16 cellular contexts compared by ENCODE assay signal in the genomic region with DNA sequence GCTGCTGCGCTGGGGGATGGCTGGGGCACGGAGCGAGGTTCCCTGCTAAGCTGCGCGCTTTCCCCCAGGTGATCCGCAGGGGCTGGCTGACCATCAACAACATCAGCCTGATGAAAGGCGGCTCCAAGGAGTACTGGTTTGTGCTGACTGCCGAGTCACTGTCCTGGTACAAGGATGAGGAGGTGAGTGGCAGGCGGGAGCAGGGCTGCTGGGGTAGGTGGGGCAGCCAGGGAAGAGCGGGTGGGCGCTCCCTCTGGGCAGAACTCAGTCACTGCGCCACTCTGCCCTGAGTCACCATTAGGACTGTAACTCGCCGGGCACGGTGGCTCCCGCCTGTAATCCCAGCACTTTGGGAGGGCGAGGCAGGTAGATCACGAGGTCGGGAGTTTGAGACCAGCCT. TPM values are rescaled to one million over a fixed set of nuclear protein-coding genes. Genes with fewer than 3 reads are reported as not detected.
A peak's percentile ranks its signal among the peaks of the same experiment; 100 is the strongest.
DNase-seq lines count a peak whose midpoint lies in the region; ATAC-seq, FAIRE-seq and TF ChIP-seq lines count a peak whose summit lies in the region.
"Had no signal": no experiment of that assay in that cellular context is flagged by ENCODE, and none has a peak within 500 bp of the region (broad histone marks: within the 10 kb centered on the region; RNA-seq: fewer than 3 reads in every experiment).

No MANE protein-coding gene starts in this region.

- DNase-seq in HepG2 (ENCODE audit: low spot score) (no peak), right lobe of liver (no peak), UCSD-AML1 (lab: John Stamatoyannopoulos, UW; ENCODE audit: unreplicated experiment) (peak; percentile 32), immature natural killer cell (no peak), kidney tubule cell (ENCODE audit: low spot score) (no peak), NAMALWA (ENCODE audit: low spot score) (no peak), NCI-H526 (lab: John Stamatoyannopoulos, UW) (no peak)
- DNase-seq: BE2C; central memory CD4-positive, alpha-beta T cell; mammary epithelial cell had no signal

- FAIRE-seq in HepG2 (lab: Jason Lieb, UNC), result no peak

- H3K27ac ChIP-seq in HepG2 (ENCODE audit: extremely low read length, insufficient read depth, low read length), result peak overlapping the region; percentile 7
- no peak overlapping the region for H3K27ac ChIP-seq in right lobe of liver

- H3K9me3 ChIP-seq in HepG2 (ENCODE audit: low read length), result no peaks in the 10 kb centered on the region
- H3K9me3 ChIP-seq in right lobe of liver, result no peaks in the 10 kb centered on the region
- H3K9me3 ChIP-seq: BE2C, gastroesophageal sphincter, right atrium auricular region had no signal

- H3K79me2 ChIP-seq in HepG2 (ENCODE audit: insufficient read depth, low read length), result no peaks in the 10 kb centered on the region

- peaks cover 50 to 73% of the 10 kb centered on the region in 2 donors for H3K4me1 Mint-ChIP-seq in immature natural killer cell

- intact Hi-C loops in HepG2 (cut with micrococcal nuclease; ENCODE audit: unreplicated experiment), result loop anchor here (5.0 kb wide), 1 partner anchor 45 kb away; no protein-coding TSS in a partner anchor
- intact Hi-C loops in right lobe of liver (cut with DNase I), result no loop called here

- TF ChIP-seq CTCF in HepG2 (CRISPR knock-in tag; IDR thresholded peaks at IDR 0.05) (no peak), right lobe of liver (IDR thresholded peaks at IDR 0.05) (no peak)

- H3K27me3 Mint-ChIP-seq in immature natural killer cell (ENCODE audit: low read depth in 3 of 3), result peaks cover 4 to 13% (median 12%) of the 10 kb centered on the region in 3 donors
- H3K27me3 Mint-ChIP-seq: activated naive CD8-positive, alpha-beta T cell; type B pancreatic cell had no signal

- TF ChIP-seq EP300 in HepG2 (IDR thresholded peaks at IDR 0.05; ENCODE audit: low read depth in 2 of 2, low read length in 2 of 2), result no peak
- TF ChIP-seq EP300 in HepG2 (CRISPR knock-in tag; IDR thresholded peaks at IDR 0.05; ENCODE audit: borderline replicate concordance), result no peak

- no peak overlapping the region for H3K4me3 Mint-ChIP-seq in immature natural killer cell
- H3K4me3 Mint-ChIP-seq: activated naive CD8-positive, alpha-beta T cell; type B pancreatic cell had no signal

- peak overlapping the region; percentile 23 to 97 (median 94) for H3K27ac Mint-ChIP-seq in immature natural killer cell
- H3K27ac Mint-ChIP-seq: type B pancreatic cell had no signal

- POLR2A ChIA-PET in HepG2 (lab: Yijun Ruan, JAX), result interaction anchor here (1.1 to 1.4 kb wide), 2 partner anchors 24 to 95 kb away, joined by 3 to 5 read pairs; a partner anchor contains a TSS

- no TSS peak for BruUV-seq in HepG2 (replicated peaks; lab: Mats Ljungman, UMichigan)

- no peak overlapping the region for H3K9ac ChIP-seq in HepG2 (ENCODE audit: insufficient read depth, low read depth, low read length)

- TF ChIP-seq POLR2A in HepG2 (IDR thresholded peaks at IDR 0.05; ENCODE audit: insufficient read depth in 1 of 2, low read depth in 2 of 2, low read length in 2 of 2) (no peak), right lobe of liver (IDR thresholded peaks at IDR 0.05) (no peak)

- H3K36me3 ChIP-seq in HepG2 (replicated peaks in 1 of 2; ENCODE audit: control insufficient read depth in 1 of 2, insufficient read depth in 2 of 2, low read length in 2 of 2), result peaks cover 6 to 48% of the 10 kb centered on the region in 2 experiments; a peak in 4 of 5 replicates
- H3K36me3 ChIP-seq in right lobe of liver, result peaks cover 0 to 34% (median 0%) of the 10 kb centered on the region in 4 donors

- no peak overlapping the region for H3K4me3 ChIP-seq in HepG2 (replicated peaks in 1 of 3; ENCODE audit: insufficient read depth in 1 of 3, low read depth in 2 of 3, low read length in 3 of 3)
- H3K4me3 ChIP-seq in right lobe of liver, result no peak overlapping the region
- H3K4me3 ChIP-seq: gastroesophageal sphincter, right atrium auricular region had no signal

- H4K20me1 ChIP-seq in HepG2 (ENCODE audit: insufficient read depth, low read length), result no peaks in the 10 kb centered on the region

- H3K9me3 Mint-ChIP-seq in immature natural killer cell, result peaks cover 0 to 2% (median 0%) of the 10 kb centered on the region in 6 donors

- in situ Hi-C loops in HepG2 (cut with HindIII; ENCODE audit: extremely low pct_ligation_motif_present, low pct_unique_long_range_greater_than_20kb), result no loop called here

- ATAC-seq in HepG2 (no peak), right lobe of liver (no peak), HG03135 (IDR thresholded peaks at IDR 0.05; ENCODE audit: unreplicated experiment) (no peak)

- H3K27me3 ChIP-seq in HepG2 (ENCODE audit: control insufficient read depth in 1 of 2, insufficient read depth in 2 of 2, low read length in 2 of 2) (no peaks in the 10 kb centered on the region), right lobe of liver (no peaks in the 10 kb centered on the region)
- H3K27me3 ChIP-seq: BE2C, gastroesophageal sphincter, right atrium auricular region had no signal

- no peak for TF ChIP-seq RAD21 in HepG2 (CRISPR knock-in tag; IDR thresholded peaks at IDR 0.05)

- peaks cover 16 to 25% (median 23%) of the 10 kb centered on the region in 3 donors for H3K36me3 Mint-ChIP-seq in immature natural killer cell

- H3K4me2 ChIP-seq in HepG2 (ENCODE audit: low read depth, low read length), result no peak overlapping the region

- WGBS in HepG2 (ENCODE audit: low lambda C conversion rate), result 96% methylated on average over 19 of the region's 19 CpGs
- WGBS in right lobe of liver (ENCODE audit: insufficient coverage, low coverage, low lambda C conversion rate, missing lambda C conversion rate), result no CpG with 5 or more reads among the region's 19 CpGs

- H2AFZ ChIP-seq in HepG2 (ENCODE audit: low read length), result no peak overlapping the region

- CTCF ChIA-PET in HepG2 (lab: Yijun Ruan, JAX; ENCODE audit: low intra/inter-chr PET ratio, low total read pairs), result no interaction called here

- H3K4me1 ChIP-seq in HepG2 (ENCODE audit: insufficient read depth, low read length), result peaks cover 22% of the 10 kb centered on the region
- H3K4me1 ChIP-seq in right lobe of liver, result no peaks in the 10 kb centered on the region

RNA-seq across cellular contexts. Expression of a gene that starts 23.8 kb away (rescaled TPM):
- total RNA-seq in HepG2 (2016; rRNA removed; fragmentation: Illumina TruSeq; extraction: Trizol), result 26.4 and 51.8 TPM in 2 replicates
- 16.7 and 20.2 TPM in 2 replicates for total RNA-seq in HepG2 (2016; cell fraction: cytosol; rRNA removed; fragmentation: Illumina TruSeq; extraction: Trizol; ENCODE audit: low read depth)
- 27.5 and 55.8 TPM in 2 replicates for total RNA-seq in HepG2 (2016; cell fraction: insoluble cytoplasmic fraction; rRNA removed; fragmentation: Illumina TruSeq; extraction: Trizol)
- total RNA-seq in HepG2 (2016; cell fraction: membrane; rRNA removed; fragmentation: Illumina TruSeq; extraction: Trizol), result 28.1 and 29.2 TPM in 2 replicates
- total RNA-seq in HepG2 (2016; cell fraction: nucleus; rRNA removed; fragmentation: Illumina TruSeq; extraction: Trizol), result 33.0 and 36.4 TPM in 2 replicates
- 48.3 and 59.9 TPM in 2 replicates for polyA plus RNA-seq in HepG2 (2011; rRNA removed)
- polyA plus RNA-seq in HepG2 (2011; cell fraction: cytosol; rRNA removed), result 79.8 and 90.0 TPM in 2 replicates
- 24.7 and 26.9 TPM in 2 replicates for polyA plus RNA-seq in HepG2 (2011; cell fraction: nucleus; rRNA removed)
- polyA plus RNA-seq in HepG2 (2012), result 25.8 and 36.4 TPM in 2 replicates
- 15.9 and 17.5 TPM in 2 replicates for polyA plus RNA-seq in HepG2 (2016; cell fraction: cytosol; fragmentation: Illumina TruSeq; extraction: Trizol; ENCODE audit: low read depth)
- polyA plus RNA-seq in HepG2 (2016; cell fraction: insoluble cytoplasmic fraction; fragmentation: Illumina TruSeq; extraction: Trizol; ENCODE audit: low read depth), result 22.0 and 23.3 TPM in 2 replicates
- polyA plus RNA-seq in HepG2 (2016; cell fraction: membrane; fragmentation: Illumina TruSeq; extraction: Trizol; ENCODE audit: low read depth), result 17.1 and 19.3 TPM in 2 replicates
- polyA plus RNA-seq in HepG2 (2016; cell fraction: nucleus; fragmentation: Illumina TruSeq; extraction: Trizol; ENCODE audit: insufficient read depth, low read depth), result 53.0 and 55.2 TPM in 2 replicates
- polyA minus RNA-seq in HepG2 (2011; rRNA and poly(A)+ RNA removed; ENCODE audit: low replicate concordance), result 28.9 and 40.3 TPM in 2 replicates
- 17.3 and 19.4 TPM in 2 replicates for polyA minus RNA-seq in HepG2 (2011; cell fraction: cytosol; rRNA and poly(A)+ RNA removed)
- polyA minus RNA-seq in HepG2 (2011; cell fraction: nucleus; rRNA and poly(A)+ RNA removed), result 7.7 and 10.1 TPM in 2 replicates
- 10 to 100 TPM; 19.1 to 24.1 (median 21.7) TPM for total RNA-seq in right lobe of liver
- 100 to 1,000 TPM in 1 of 3 donors, 10 to 100 TPM in 2; 60.1 to 103 (median 88.5) TPM for polyA plus RNA-seq in immature natural killer cell

RNA-seq across cellular contexts. Expression of a gene that starts 36.0 kb away (rescaled TPM):
- total RNA-seq in HepG2 (2016; rRNA removed; fragmentation: Illumina TruSeq; extraction: Trizol) (not detected in 2 replicates), right lobe of liver (1 to 10 TPM in 5 of 6 experiments, under 1 TPM in 1; 0.58 to 2.7 (median 1.4) TPM)
- not detected in 2 replicates for total RNA-seq in HepG2 (2016; cell fraction: cytosol; rRNA removed; fragmentation: Illumina TruSeq; extraction: Trizol; ENCODE audit: low read depth)
- not detected in 2 replicates for total RNA-seq in HepG2 (2016; cell fraction: insoluble cytoplasmic fraction; rRNA removed; fragmentation: Illumina TruSeq; extraction: Trizol)
- total RNA-seq in HepG2 (2016; cell fraction: membrane; rRNA removed; fragmentation: Illumina TruSeq; extraction: Trizol), result 0.37 TPM in 1 of 2 replicates, not detected in the other
- not detected in 2 replicates for total RNA-seq in HepG2 (2016; cell fraction: nucleus; rRNA removed; fragmentation: Illumina TruSeq; extraction: Trizol)
- polyA plus RNA-seq in HepG2 (2011; rRNA removed) (0.10 and 0.11 TPM in 2 replicates), immature natural killer cell (1 to 10 TPM; 1.2 to 5.6 (median 3.3) TPM)
- polyA plus RNA-seq in HepG2 (2011; cell fraction: cytosol; rRNA removed), result 0.09 TPM in 1 of 2 replicates, not detected in the other
- polyA plus RNA-seq in HepG2 (2011; cell fraction: nucleus; rRNA removed), result not detected in 2 replicates
- 0.12 TPM in 1 of 2 replicates, not detected in the other for polyA plus RNA-seq in HepG2 (2012)
- polyA plus RNA-seq in HepG2 (2016; cell fraction: cytosol; fragmentation: Illumina TruSeq; extraction: Trizol; ENCODE audit: low read depth), result not detected in 2 replicates
- polyA plus RNA-seq in HepG2 (2016; cell fraction: insoluble cytoplasmic fraction; fragmentation: Illumina TruSeq; extraction: Trizol; ENCODE audit: low read depth), result not detected in 2 replicates
- polyA plus RNA-seq in HepG2 (2016; cell fraction: membrane; fragmentation: Illumina TruSeq; extraction: Trizol; ENCODE audit: low read depth), result 0.14 TPM in 1 of 2 replicates, not detected in the other
- not detected in 2 replicates for polyA plus RNA-seq in HepG2 (2016; cell fraction: nucleus; fragmentation: Illumina TruSeq; extraction: Trizol; ENCODE audit: insufficient read depth, low read depth)
- polyA minus RNA-seq in HepG2 (2011; rRNA and poly(A)+ RNA removed; ENCODE audit: low replicate concordance), result 0.49 TPM in 1 of 2 replicates, not detected in the other
- not detected in 2 replicates for polyA minus RNA-seq in HepG2 (2011; cell fraction: cytosol; rRNA and poly(A)+ RNA removed)
- polyA minus RNA-seq in HepG2 (2011; cell fraction: nucleus; rRNA and poly(A)+ RNA removed), result not detected in 2 replicates
- polyA plus RNA-seq: neural cell had no signal

RNA-seq across cellular contexts. Expression of a gene that starts 59.2 kb away (rescaled TPM):
- 21.9 and 27.6 TPM in 2 replicates for total RNA-seq in HepG2 (2016; rRNA removed; fragmentation: Illumina TruSeq; extraction: Trizol)
- total RNA-seq in HepG2 (2016; cell fraction: cytosol; rRNA removed; fragmentation: Illumina TruSeq; extraction: Trizol; ENCODE audit: low read depth), result 8.8 and 9.4 TPM in 2 replicates
- 18.6 and 27.9 TPM in 2 replicates for total RNA-seq in HepG2 (2016; cell fraction: insoluble cytoplasmic fraction; rRNA removed; fragmentation: Illumina TruSeq; extraction: Trizol)
- total RNA-seq in HepG2 (2016; cell fraction: membrane; rRNA removed; fragmentation: Illumina TruSeq; extraction: Trizol), result 21.1 and 24.7 TPM in 2 replicates
- 16.8 and 18.1 TPM in 2 replicates for total RNA-seq in HepG2 (2016; cell fraction: nucleus; rRNA removed; fragmentation: Illumina TruSeq; extraction: Trizol)
- polyA plus RNA-seq in HepG2 (2011; rRNA removed), result 53.0 and 55.8 TPM in 2 replicates
- polyA plus RNA-seq in HepG2 (2011; cell fraction: cytosol; rRNA removed), result 27.6 and 51.7 TPM in 2 replicates
- polyA plus RNA-seq in HepG2 (2011; cell fraction: nucleus; rRNA removed), result 83.1 and 120 TPM in 2 replicates
- polyA plus RNA-seq in HepG2 (2012), result 33.4 and 44.2 TPM in 2 replicates
- polyA plus RNA-seq in HepG2 (2016; cell fraction: cytosol; fragmentation: Illumina TruSeq; extraction: Trizol; ENCODE audit: low read depth), result 12.8 and 12.9 TPM in 2 replicates
- polyA plus RNA-seq in HepG2 (2016; cell fraction: insoluble cytoplasmic fraction; fragmentation: Illumina TruSeq; extraction: Trizol; ENCODE audit: low read depth), result 41.9 and 59.7 TPM in 2 replicates
- polyA plus RNA-seq in HepG2 (2016; cell fraction: membrane; fragmentation: Illumina TruSeq; extraction: Trizol; ENCODE audit: low read depth), result 29.0 and 31.4 TPM in 2 replicates
- 54.5 and 65.3 TPM in 2 replicates for polyA plus RNA-seq in HepG2 (2016; cell fraction: nucleus; fragmentation: Illumina TruSeq; extraction: Trizol; ENCODE audit: insufficient read depth, low read depth)
- 34.3 and 76.6 TPM in 2 replicates for polyA minus RNA-seq in HepG2 (2011; rRNA and poly(A)+ RNA removed; ENCODE audit: low replicate concordance)
- polyA minus RNA-seq in HepG2 (2011; cell fraction: cytosol; rRNA and poly(A)+ RNA removed), result 18.8 and 19.0 TPM in 2 replicates
- polyA minus RNA-seq in HepG2 (2011; cell fraction: nucleus; rRNA and poly(A)+ RNA removed), result 16.2 and 20.0 TPM in 2 replicates
- total RNA-seq in right lobe of liver, result 10 to 100 TPM; 13.7 to 20.5 (median 17.5) TPM
- under 1 TPM; 0.26 to 0.83 (median 0.29) TPM for polyA plus RNA-seq in immature natural killer cell
